14 cellular contexts compared by ENCODE assay signal in genomic region chr5:41246376-41246775, GRCh38. TPM values are rescaled to one million over a fixed set of nuclear protein-coding genes. Genes with fewer than 3 reads are reported as not detected.
DNase-seq lines count a peak whose midpoint lies in the region; ATAC-seq and TF ChIP-seq lines count a peak whose summit lies in the region.
"Had no signal": no experiment of that assay in that cellular context is flagged by ENCODE, and none has a peak within 500 bp of the region (broad histone marks: within the 10 kb centered on the region; RNA-seq: fewer than 3 reads in every experiment).

No MANE protein-coding gene starts in this region.

- no peaks in the 10 kb centered on the region for H3K79me2 ChIP-seq in smooth muscle cell (ENCODE audit: low read depth)

- H3K4me1 Mint-ChIP-seq in mesothelial cell of epicardium: no peaks in the 10 kb centered on the region

- no peaks in the 10 kb centered on the region for H3K36me3 ChIP-seq in smooth muscle cell (ENCODE audit: low read depth)
- H3K36me3 ChIP-seq: cardiac muscle cell, vagina had no signal

- TF ChIP-seq CTCF in foreskin fibroblast (IDR thresholded peaks at IDR 0.05; ENCODE audit: low read depth, low read length) (no peak), smooth muscle cell (IDR thresholded peaks at IDR 0.05; ENCODE audit: borderline replicate concordance, insufficient read depth, poor library complexity, severe bottlenecking) (no peak), mesothelial cell of epicardium (IDR thresholded peaks at IDR 0.05; ENCODE audit: unreplicated experiment) (no peak)

- H3K9me3 Mint-ChIP-seq in mesothelial cell of epicardium: peaks cover 9% of the 10 kb centered on the region

- H3K9me3 ChIP-seq in smooth muscle cell (replicated peaks; ENCODE audit: low read depth): no peaks in the 10 kb centered on the region
- H3K9me3 ChIP-seq: vagina had no signal

- H3K27ac Mint-ChIP-seq in mesothelial cell of epicardium: no peak overlapping the region

- H3K4me3 ChIP-seq in foreskin fibroblast (ENCODE audit: low read depth in 1 of 2, low read length in 2 of 2) (no peak overlapping the region), smooth muscle cell (no peak overlapping the region)
- H3K4me3 ChIP-seq: cardiac muscle cell, vagina had no signal

- peak; percentile 96 for DNase-seq in HCEC 1CT
- peak; percentile 6 to 43 for DNase-seq in foreskin fibroblast
- DNase-seq in smooth muscle cell (lab: John Stamatoyannopoulos, UW; ENCODE audit: unreplicated experiment): no peak
- DNase-seq in SKM-1 treated with dmso at 0.1 percent for 144 hours (lab: John Stamatoyannopoulos, UW; ENCODE audit: unreplicated experiment): no peak
- DNase-seq in mesothelial cell of epicardium (ENCODE audit: low spot score in 2 of 2, unreplicated experiment in 2 of 2): no peak
- DNase-seq: DMS79 treated with DMSO at 0.1 percent for 48 hours, erythroblast, NCI-H2029 treated with DMSO at 0.1 percent for 48 hours, retina had no signal

- H3K4me2 ChIP-seq in smooth muscle cell: no peak overlapping the region

- no peak; the same call in 2 of the 3 replicates for ATAC-seq in SK-N-SH treated with all-trans-retinoic acid at 6 μM for 48 hours
- ATAC-seq in HG03025 (IDR thresholded peaks at IDR 0.05; ENCODE audit: low FRiP score, unreplicated experiment): no peak
- ATAC-seq: HepG2 had no signal

- WGBS in smooth muscle cell (ENCODE audit: low lambda C conversion rate): 21% methylated on average over 1 of the region's 1 CpG

- H3K27me3 Mint-ChIP-seq in mesothelial cell of epicardium (ENCODE audit: low read depth): no peaks in the 10 kb centered on the region

- H3K9ac ChIP-seq in smooth muscle cell (ENCODE audit: low read depth): no peak overlapping the region

- no peaks in the 10 kb centered on the region for H4K20me1 ChIP-seq in smooth muscle cell (ENCODE audit: low read depth)

- no peaks in the 10 kb centered on the region for H3F3A ChIP-seq in smooth muscle cell (ENCODE audit: low read depth)

- no peaks in the 10 kb centered on the region for H3K4me1 ChIP-seq in smooth muscle cell (ENCODE audit: low read depth)
- H3K4me1 ChIP-seq: vagina had no signal

- H3K27ac ChIP-seq in smooth muscle cell (ENCODE audit: low read depth): peak overlapping the region; percentile 54
- H3K27ac ChIP-seq: cardiac muscle cell, vagina had no signal

- H3K36me3 Mint-ChIP-seq in mesothelial cell of epicardium: no peaks in the 10 kb centered on the region

- H3K4me3 Mint-ChIP-seq in mesothelial cell of epicardium: no peak overlapping the region

- H2AFZ ChIP-seq in smooth muscle cell (ENCODE audit: low read depth): no peak overlapping the region

- H3K27me3 ChIP-seq in smooth muscle cell (ENCODE audit: low read depth): no peaks in the 10 kb centered on the region
- H3K27me3 ChIP-seq: cardiac muscle cell, vagina had no signal

TF ChIP-seq in SK-N-SH treated with all-trans-retinoic acid at 6 μM for 48 hours, 23 proteins besides CTCF, POLR2A, EP300 and RAD21:
- no peak for TF ChIP-seq TOX (CRISPR knock-in tag; IDR thresholded peaks at IDR 0.05; ENCODE audit: borderline replicate concordance)
- no peak for TF ChIP-seq ZFP30 (CRISPR knock-in tag; IDR thresholded peaks at IDR 0.05)
- TF ChIP-seq ARNTL (CRISPR knock-in tag; IDR thresholded peaks at IDR 0.05; ENCODE audit: borderline replicate concordance, low read depth): no peak
- peak; percentile 87 for TF ChIP-seq ZFP3 (CRISPR knock-in tag; IDR thresholded peaks at IDR 0.05)
- TF ChIP-seq ZNF565 (CRISPR knock-in tag; conservative IDR thresholded peaks at IDR 0.05; ENCODE audit: low read depth): no peak
- no peak for TF ChIP-seq ZNF8 (CRISPR knock-in tag; IDR thresholded peaks at IDR 0.05)
- TF ChIP-seq TCF4 (CRISPR knock-in tag; IDR thresholded peaks at IDR 0.05; ENCODE audit: borderline replicate concordance): no peak
- no peak for TF ChIP-seq CREB5 (CRISPR knock-in tag; IDR thresholded peaks at IDR 0.05; ENCODE audit: low read depth)
- TF ChIP-seq TSHZ2 (CRISPR knock-in tag; IDR thresholded peaks at IDR 0.05): no peak
- TF ChIP-seq ISL1 (CRISPR knock-in tag; IDR thresholded peaks at IDR 0.05): peak; percentile 77
- TF ChIP-seq SNAI2 (CRISPR knock-in tag; IDR thresholded peaks at IDR 0.05): no peak

RNA-seq across cellular contexts. Expression of gene C6, which starts 33.0 kb away (rescaled TPM):
- not detected in 2 replicates for total RNA-seq in smooth muscle cell
- not detected in 2 replicates for polyA plus RNA-seq in smooth muscle cell
- total RNA-seq in mesothelial cell of epicardium: 0.20 to 0.42 TPM in 2 of 3 replicates, not detected in the other

Comparison
In these comparisons a context has a peak if more than half of its experiments do, and no peak if none do; other contexts are left out.
1. DNase-seq: peak in HCEC 1CT (single experiment) and foreskin fibroblast (2 of 2); none in smooth muscle cell (single experiment), SKM-1 treated with dmso at 0.1 percent for 144 hours (single experiment) and mesothelial cell of epicardium (0 of 2).